8 cellular contexts compared by ENCODE assay signal in the genomic region with DNA sequence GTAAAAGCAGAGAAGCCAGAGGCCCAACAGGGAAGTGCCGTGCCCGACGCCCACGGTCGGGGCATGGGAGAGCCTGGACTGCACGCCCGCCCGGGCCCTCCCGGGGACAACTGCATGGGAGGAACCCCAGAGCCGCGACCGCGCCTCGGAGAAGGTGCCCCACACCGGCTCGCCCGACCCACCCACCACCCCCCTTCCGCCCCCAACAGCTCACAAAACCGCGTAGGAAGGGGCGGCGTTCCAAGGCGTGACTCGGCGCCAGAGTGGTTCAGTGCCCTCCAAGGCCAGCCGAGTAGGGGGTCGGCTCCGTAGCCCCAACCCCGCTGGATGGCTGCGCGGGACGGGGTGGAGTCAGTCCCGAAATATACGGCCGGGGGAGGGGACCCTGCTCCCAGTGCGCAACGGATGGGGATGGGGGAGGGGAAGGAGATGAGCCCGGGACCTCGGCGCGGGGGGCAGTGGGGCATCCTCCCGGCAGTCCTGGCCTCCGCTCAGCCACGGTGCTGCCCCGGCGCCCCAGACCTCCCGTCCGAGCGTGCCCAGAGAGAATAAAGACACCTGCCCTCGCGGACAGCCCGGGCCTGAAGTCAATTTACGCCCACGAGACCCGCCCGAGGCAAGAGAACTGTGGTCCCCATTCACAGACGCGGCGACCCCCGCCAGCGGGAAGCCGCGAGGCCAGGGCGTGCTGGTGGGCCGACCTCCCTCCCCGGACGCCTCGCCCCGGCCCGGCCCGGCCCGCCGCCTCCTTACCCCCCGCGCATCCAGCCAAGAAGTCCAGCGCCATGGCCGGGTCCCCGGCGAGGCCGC. TPM values are rescaled to one million over a fixed set of nuclear protein-coding genes. Genes with fewer than 3 reads are reported as not detected.
DNase-seq lines count a peak whose midpoint lies in the region; ATAC-seq and TF ChIP-seq lines count a peak whose summit lies in the region.

No MANE protein-coding gene starts in this region.

- H3K27ac ChIP-seq in ACC112 (ENCODE audit: low read depth, low read length) (no peak overlapping the region), SU-DHL-6 (ENCODE audit: low read depth, low read length) (no peak overlapping the region), body of pancreas (peak overlapping the region; percentile 68 to 82 (median 74))

- no peaks in the 10 kb centered on the region for H3F3A ChIP-seq in SU-DHL-6 (ENCODE audit: insufficient read depth)

- H3K36me3 ChIP-seq in ACC112 (ENCODE audit: insufficient read depth, low read length) (no peaks in the 10 kb centered on the region), SU-DHL-6 (ENCODE audit: low read length) (no peaks in the 10 kb centered on the region), body of pancreas (replicated peaks in 1 of 2; ENCODE audit: insufficient read depth in 1 of 2, low read depth in 2 of 2) (no peaks in the 10 kb centered on the region)

- TF ChIP-seq POLR2A in body of pancreas (IDR thresholded peaks at IDR 0.05): no peak

- H3K4me1 ChIP-seq in ACC112 (ENCODE audit: control insufficient read depth, insufficient read depth, low read length, unreplicated experiment) (peaks cover 7% of the 10 kb centered on the region), body of pancreas (peaks cover 45% of the 10 kb centered on the region)

- 0% methylated on average over 78 of the region's 80 CpGs; no CpG with 5 or more reads in 1 of the 2 donors for WGBS in body of pancreas, 2 donors

- peak; percentile 5 for ATAC-seq in GM19455 (IDR thresholded peaks at IDR 0.05; ENCODE audit: unreplicated experiment)
- ATAC-seq in body of pancreas: peak; percentile 1
- ATAC-seq in HG02884 (IDR thresholded peaks at IDR 0.05; ENCODE audit: unreplicated experiment): no peak

- H3K9me2 ChIP-seq in SU-DHL-6 (replicated peaks; ENCODE audit: insufficient read depth, low read length): no peaks in the 10 kb centered on the region

- H3K9me3 ChIP-seq in SU-DHL-6 (ENCODE audit: insufficient read depth, low read length) (no peaks in the 10 kb centered on the region), body of pancreas (no peaks in the 10 kb centered on the region)

- peak overlapping the region; percentile 87 for H3K4me3 ChIP-seq in ACC112 (ENCODE audit: low read depth, low read length)
- peak overlapping the region; percentile 65 for H3K4me3 ChIP-seq in SU-DHL-6 (ENCODE audit: insufficient read depth, low read length, poor library complexity, severe bottlenecking)
- H3K4me3 ChIP-seq in body of pancreas: peak overlapping the region; percentile 15 to 71

- peak overlapping the region; percentile 56 for H3K4me2 ChIP-seq in SU-DHL-6 (ENCODE audit: low read depth, low read length, poor library complexity, severe bottlenecking)

- peak overlapping the region; percentile 56 for H3K9ac ChIP-seq in SU-DHL-6 (ENCODE audit: low read length)

- H2AFZ ChIP-seq in ACC112 (ENCODE audit: low read length, unreplicated experiment): peak overlapping the region; percentile 81
- H2AFZ ChIP-seq in SU-DHL-6 (ENCODE audit: low read depth, low read length, severe bottlenecking): peak overlapping the region; percentile 24

- H3K27me3 ChIP-seq in ACC112 (ENCODE audit: insufficient read depth, low read length): no peaks in the 10 kb centered on the region
- no peaks in the 10 kb centered on the region for H3K27me3 ChIP-seq in SU-DHL-6 (ENCODE audit: low read length)
- no peaks in the 10 kb centered on the region for H3K27me3 ChIP-seq in body of pancreas

- DNase-seq in body of pancreas (peak in 2 of 4 donors; percentile 31 to 33), kidney tubule cell (ENCODE audit: low spot score) (peak; percentile 43), GM13976 (ENCODE audit: low spot score) (no peak)
- peak; percentile 34 to 46 for DNase-seq in stimulated activated CD8-positive, alpha-beta memory T cell treated with anti-CD3 and anti-CD28 coated beads, Interleukin-2, amount 100 ng/mL, for 1 hour (ENCODE audit: low read depth in 2 of 2)

- H3K79me2 ChIP-seq in ACC112 (ENCODE audit: control insufficient read depth, insufficient read depth, low read length, unreplicated experiment): no peaks in the 10 kb centered on the region
- no peaks in the 10 kb centered on the region for H3K79me2 ChIP-seq in SU-DHL-6 (ENCODE audit: insufficient read depth, low read length)

- intact Hi-C loops in body of pancreas (cut with DNase I): no loop called here

- in situ Hi-C loops in GM13976 (cut with MboI; ENCODE audit: low sequenced_read_pairs, unreplicated experiment): no loop called here

- no peak for TF ChIP-seq CTCF in SU-DHL-6 (IDR thresholded peaks at IDR 0.05; ENCODE audit: insufficient read depth, low read length, poor library complexity, severe bottlenecking)
- TF ChIP-seq CTCF in body of pancreas (IDR thresholded peaks at IDR 0.05): no peak
- no peak for TF ChIP-seq CTCF in GM13976 (IDR thresholded peaks at IDR 0.05; ENCODE audit: borderline replicate concordance, control extremely low read depth, extremely low read depth, insufficient read depth, missing control alignments)

- no peaks in the 10 kb centered on the region for H4K20me1 ChIP-seq in SU-DHL-6 (ENCODE audit: low read depth, low read length)

RNA-seq across cellular contexts. Expression of gene SLC25A29, which starts 0.6 kb away (rescaled TPM):
- total RNA-seq in body of pancreas: 10 to 100 TPM; 25.2 to 63.9 TPM

RNA-seq across cellular contexts. Expression of gene SLC25A47, which starts 17.5 kb away (rescaled TPM):
- not detected for total RNA-seq in body of pancreas

Comparison
In these comparisons a context has a peak if more than half of its experiments do, and no peak if none do; other contexts are left out.
1. H3K27ac ChIP-seq: peak in body of pancreas (4 of 4); none in ACC112 (single experiment) and SU-DHL-6 (single experiment).
2. Peak in every context shown above with its lines, with median percentiles within 50 percentile points of each other: H3K4me3 ChIP-seq.